8 cellular contexts compared by ENCODE assay signal in genomic region chr3:127697531-127698240, GRCh38. TPM values are rescaled to one million over a fixed set of nuclear protein-coding genes. Genes with fewer than 3 reads are reported as not detected.
DNase-seq lines count a peak whose midpoint lies in the region; ATAC-seq and TF ChIP-seq lines count a peak whose summit lies in the region.

No MANE protein-coding gene starts in this region.

- H3K9ac ChIP-seq in subcutaneous abdominal adipose tissue (ENCODE audit: low read length in 5 of 5) = peak overlapping the region in 4 of 5 donors; percentile 51 to 73 (median 62)

- H3K4me1 ChIP-seq in mucosa of descending colon (ENCODE audit: low read depth) (peaks cover 23% of the 10 kb centered on the region), subcutaneous abdominal adipose tissue (ENCODE audit: control insufficient read depth in 5 of 5, insufficient read depth in 5 of 5, low read length in 5 of 5) (peaks cover 29 to 69% (median 65%) of the 10 kb centered on the region in 5 donors)

- H3K4me3 ChIP-seq in mucosa of descending colon (no peak overlapping the region), subcutaneous abdominal adipose tissue (ENCODE audit: low read depth in 1 of 5, low read length in 5 of 5) (peak overlapping the region in 3 of 5 donors; percentile 13 to 17 (median 13))

- no peak for TF ChIP-seq CTCF in mucosa of descending colon (IDR thresholded peaks at IDR 0.05)

- intact Hi-C loops in mucosa of descending colon (cut with DNase I, micrococcal nuclease) = loop anchor here in 1 of 2 donors (10.0 kb wide), 1 partner anchor 117 kb away; no protein-coding TSS in a partner anchor

- H3K27me3 ChIP-seq in subcutaneous abdominal adipose tissue (ENCODE audit: control insufficient read depth in 5 of 5, insufficient read depth in 4 of 5, low read length in 5 of 5) = no peaks in the 10 kb centered on the region

- peak; percentile 30 for DNase-seq in NCI-H510A treated with DMSO at 0.1 percent for 48 hours (lab: John Stamatoyannopoulos, UW)
- DNase-seq in NCI-H510A (lab: John Stamatoyannopoulos, UW) = no peak
- DNase-seq in NCI-H226 = peak; percentile 68
- peak; percentile 19 for DNase-seq in activated CD4-positive, alpha-beta T cell treated with anti-CD3 and anti-CD28 coated beads, Interleukin-2, amount 50 U/mL, for 4 hours
- DNase-seq in epithelial cell of prostate (ENCODE audit: low read depth, low spot score) = no peak
- peak; percentile 62 to 75 (median 67) for DNase-seq in mucosa of descending colon

- no peaks in the 10 kb centered on the region for H3K36me3 ChIP-seq in mucosa of descending colon (ENCODE audit: low read depth)
- peaks cover 0 to 38% (median 28%) of the 10 kb centered on the region in 5 donors for H3K36me3 ChIP-seq in subcutaneous abdominal adipose tissue (ENCODE audit: control insufficient read depth in 5 of 5, insufficient read depth in 5 of 5, low read length in 5 of 5)

- ATAC-seq in HG02943 (IDR thresholded peaks at IDR 0.05; ENCODE audit: low read depth, unreplicated experiment) = peak; percentile 55
- ATAC-seq in mucosa of descending colon = peak; percentile 72

- H3K9me3 ChIP-seq in mucosa of descending colon (no peaks in the 10 kb centered on the region), subcutaneous abdominal adipose tissue (ENCODE audit: control insufficient read depth in 5 of 5, low read length in 5 of 5) (no peaks in the 10 kb centered on the region)

- H3K27ac ChIP-seq in epithelial cell of prostate = peak overlapping the region; percentile 42
- H3K27ac ChIP-seq in subcutaneous abdominal adipose tissue (ENCODE audit: low read depth, low read length) = peak overlapping the region; percentile 97

RNA-seq across cellular contexts. Expression of gene ABTB1, which starts 24.9 kb away (rescaled TPM):
- 10 to 100 TPM; 19.9 to 48.7 (median 33.7) TPM for total RNA-seq in mucosa of descending colon

Comparison
In these comparisons a context has a peak if more than half of its experiments do, and no peak if none do; other contexts are left out.
1. DNase-seq: peak in NCI-H510A treated with DMSO at 0.1 percent for 48 hours (single experiment), NCI-H226 (single experiment), activated CD4-positive, alpha-beta T cell treated with anti-CD3 and anti-CD28 coated beads, Interleukin-2, amount 50 U/mL, for 4 hours (2 of 2) and mucosa of descending colon (3 of 3); none in NCI-H510A (single experiment) and epithelial cell of prostate (single experiment).